Comparison of ENCODE assay signal across 1 cellular context in the genomic region with DNA sequence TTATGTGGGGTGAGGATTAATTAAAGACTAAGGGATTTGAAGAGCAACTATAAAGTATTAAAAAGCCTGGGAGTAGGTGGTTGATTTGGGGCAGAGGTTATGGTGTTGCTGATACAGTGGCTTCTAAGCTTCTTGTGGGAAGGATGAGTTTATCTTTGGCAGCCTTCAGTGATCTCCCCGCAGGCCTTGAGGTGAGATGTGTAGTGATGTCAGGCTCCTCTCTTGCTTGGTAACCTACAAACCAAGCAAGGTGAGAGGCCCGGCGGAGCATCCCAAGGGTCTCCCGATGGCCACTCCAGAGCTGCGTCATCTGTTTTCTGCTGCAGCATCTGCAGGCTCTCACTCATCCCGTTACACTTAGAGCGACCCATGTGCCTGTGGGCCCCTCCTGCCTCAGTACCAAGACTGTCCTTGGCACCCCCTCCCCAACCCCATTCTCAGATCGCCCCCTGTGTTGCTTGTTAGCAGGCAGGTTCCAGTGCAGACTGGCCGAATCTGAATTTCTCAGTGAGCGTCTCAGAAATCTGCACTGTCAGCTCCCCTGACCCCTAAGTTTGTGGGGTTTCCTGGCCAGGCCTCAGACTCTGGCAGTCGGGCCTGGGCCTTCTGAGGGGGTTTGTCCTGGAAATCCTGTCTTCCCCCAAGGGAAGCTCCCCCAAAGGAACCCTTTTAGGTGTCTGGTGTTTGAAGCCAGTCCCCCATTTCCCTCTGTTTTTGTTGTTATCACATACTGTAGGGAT.
TF ChIP-seq lines count a peak whose summit lies in the region.

No MANE protein-coding gene starts in this region.

TF ChIP-seq in H1, 55 proteins besides CTCF, POLR2A, EP300 and RAD21:
- TF ChIP-seq MAFK (IDR thresholded peaks at IDR 0.05; ENCODE audit: low read depth, low read length) (peak; percentile 10; the same call in 1 of the 2 replicates), CBX5 (IDR thresholded peaks at IDR 0.05; ENCODE audit: low read depth, low read length) (no peak)
